In genomic region chr12:53538209-53538689, GRCh38 we compare ENCODE assay signal across 8 cellular contexts. TPM values are rescaled to one million over a fixed set of nuclear protein-coding genes. Genes with fewer than 3 reads are reported as not detected.
DNase-seq lines count a peak whose midpoint lies in the region; ATAC-seq, FAIRE-seq and TF ChIP-seq lines count a peak whose summit lies in the region.

No MANE protein-coding gene starts in this region.

- no peak overlapping the region for H3K4me3 Mint-ChIP-seq in immature natural killer cell

- peaks cover 26 to 31% (median 28%) of the 10 kb centered on the region in 3 donors for H3K36me3 Mint-ChIP-seq in immature natural killer cell

- H3K27me3 ChIP-seq in esophagus (ENCODE audit: control insufficient read depth in 1 of 2, insufficient read depth in 2 of 2, low read length in 2 of 2): no peaks in the 10 kb centered on the region
- H3K27me3 ChIP-seq in pancreas: no peaks in the 10 kb centered on the region

- H3K4me3 ChIP-seq in esophagus (ENCODE audit: low read depth in 1 of 2, low read length in 2 of 2) (no peak overlapping the region), pancreas (no peak overlapping the region)

- 9 to 29% methylated on average over 1 of the region's 1 CpG for WGBS in esophagus, 2 donors
- WGBS in pancreas, 2 donors: 5 to 6% methylated on average over 1 of the region's 1 CpG

- H3K4me1 ChIP-seq in esophagus (ENCODE audit: control insufficient read depth in 2 of 2, insufficient read depth in 2 of 2, low read length in 1 of 2) (no peaks in the 10 kb centered on the region), pancreas (peaks cover 13 to 24% (median 19%) of the 10 kb centered on the region in 3 donors)

- intact Hi-C loops in pancreas (cut with DNase I): no loop called here

- H3K9me3 ChIP-seq in esophagus (ENCODE audit: control insufficient read depth in 2 of 2, insufficient read depth in 1 of 2, low read depth in 1 of 2, low read length in 1 of 2) (no peaks in the 10 kb centered on the region), pancreas (no peaks in the 10 kb centered on the region)

- peak; percentile 88 to 93 (median 92) for ATAC-seq in pancreas
- ATAC-seq in GM19035 (IDR thresholded peaks at IDR 0.05; ENCODE audit: unreplicated experiment): no peak

- peak overlapping the region in 1 of 6 donors; percentile 34 for H3K27ac Mint-ChIP-seq in immature natural killer cell

- peak overlapping the region; percentile 0 to 1 for H3K27ac ChIP-seq in esophagus (ENCODE audit: low read depth in 2 of 2, low read length in 1 of 2)
- H3K27ac ChIP-seq in pancreas: peak overlapping the region; percentile 10 to 88 (median 62)

- H3K36me3 ChIP-seq in esophagus (ENCODE audit: control insufficient read depth in 2 of 2, insufficient read depth in 2 of 2, low read length in 1 of 2) (peaks cover 0 to 7% of the 10 kb centered on the region in 2 donors), pancreas (peaks cover 0 to 58% (median 20%) of the 10 kb centered on the region in 3 donors)

- no peaks in the 10 kb centered on the region for H3K4me1 Mint-ChIP-seq in immature natural killer cell

- no peaks in the 10 kb centered on the region for H3K27me3 Mint-ChIP-seq in immature natural killer cell (ENCODE audit: low read depth in 3 of 3)

- no peaks in the 10 kb centered on the region for H3K9me3 Mint-ChIP-seq in immature natural killer cell

- TF ChIP-seq CTCF in pancreas (IDR thresholded peaks at IDR 0.05): no peak
- no peak for TF ChIP-seq CTCF in GM10266 (IDR thresholded peaks at IDR 0.05; ENCODE audit: control insufficient read depth, insufficient read depth, low read depth, missing control alignments)

- FAIRE-seq in pancreas (lab: Jason Lieb, UNC): peak; percentile 5

- peak; percentile 54 for DNase-seq in EH (ENCODE audit: low read depth)
- peak; percentile 80 for DNase-seq in NCI-H2196 treated with DMSO at 0.1 percent for 48 hours (lab: John Stamatoyannopoulos, UW; ENCODE audit: unreplicated experiment)
- peak in 3 of 6 donors; percentile 19 to 53 (median 40) for DNase-seq in pancreas
- DNase-seq in immature natural killer cell: no peak
- no peak for DNase-seq in GM10266 (ENCODE audit: extremely low spot score)
- DNase-seq in NOMO-1 treated with dmso at 0.1 percent for 144 hours (lab: John Stamatoyannopoulos, UW; ENCODE audit: unreplicated experiment): no peak

RNA-seq across cellular contexts. Expression of gene NPFF, which starts 31.0 kb away (rescaled TPM):
- under 1 TPM in 1 of 2 donors, not detected in 1; 0.12 TPM for polyA plus RNA-seq in esophagus
- total RNA-seq in pancreas: not detected
- under 1 TPM in 1 of 2 donors, not detected in 1; 0.99 TPM for polyA plus RNA-seq in pancreas
- not detected for polyA plus RNA-seq in immature natural killer cell

RNA-seq across cellular contexts. Expression of gene TARBP2, which starts 37.2 kb away (rescaled TPM):
- polyA plus RNA-seq in esophagus (10 to 100 TPM; 20.1 to 24.8 TPM), pancreas (10 to 100 TPM; 43.0 to 50.1 TPM), immature natural killer cell (10 to 100 TPM; 11.5 to 28.9 (median 28.8) TPM)
- 10 to 100 TPM; 11.7 to 22.5 (median 15.4) TPM for total RNA-seq in pancreas

RNA-seq across cellular contexts. Expression of gene MAP3K12, which starts 39.0 kb away (rescaled TPM):
- 1 to 10 TPM; 6.2 to 8.5 TPM for polyA plus RNA-seq in esophagus
- 1 to 10 TPM; 2.3 to 9.9 (median 4.1) TPM for total RNA-seq in pancreas
- polyA plus RNA-seq in pancreas: 10 to 100 TPM; 20.3 to 24.9 TPM
- 1 to 10 TPM in 2 of 3 donors, not detected in 1; 1.2 to 2.7 TPM for polyA plus RNA-seq in immature natural killer cell

Comparison
In these comparisons a context has a peak if more than half of its experiments do, and no peak if none do; other contexts are left out.
1. DNase-seq: peak in EH (single experiment) and NCI-H2196 treated with DMSO at 0.1 percent for 48 hours (single experiment); none in immature natural killer cell (0 of 3), GM10266 (single experiment) and NOMO-1 treated with dmso at 0.1 percent for 144 hours (single experiment).